Comparison of ENCODE assay signal across 8 cellular contexts in genomic region chr15:75069301-75069925, GRCh38.
DNase-seq lines count a peak whose midpoint lies in the region; ATAC-seq lines count a peak whose summit lies in the region.

No MANE protein-coding gene starts in this region.

- no peak overlapping the region for H3K4me3 Mint-ChIP-seq in effector memory CD8-positive, alpha-beta T cell

- H3K9me3 Mint-ChIP-seq in effector memory CD8-positive, alpha-beta T cell, result no peaks in the 10 kb centered on the region

- H3K27ac Mint-ChIP-seq in effector memory CD8-positive, alpha-beta T cell, result peak overlapping the region in 1 of 2 donors; percentile 54

- H3K4me1 Mint-ChIP-seq in effector memory CD8-positive, alpha-beta T cell (ENCODE audit: low read depth in 2 of 2), result peaks cover 25 to 36% of the 10 kb centered on the region in 2 donors

- H3K27me3 Mint-ChIP-seq in effector memory CD8-positive, alpha-beta T cell, result no peaks in the 10 kb centered on the region

- DNase-seq in effector memory CD8-positive, alpha-beta T cell, result no peak
- DNase-seq in stimulated activated CD4-positive, alpha-beta T cell treated with anti-CD3 and anti-CD28 coated beads, Interleukin-15, amount 100 ng/mL, for 24 hours, result no peak
- DNase-seq in DMS79 (lab: John Stamatoyannopoulos, UW), result no peak
- DNase-seq in NCI-H2107 (lab: John Stamatoyannopoulos, UW), result no peak
- DNase-seq in stimulated activated CD4-positive, alpha-beta T cell treated with anti-CD3 and anti-CD28 coated beads, Interleukin-4, amount 100 ng/mL, for 1 hour, result no peak

- peak; percentile 90 for ATAC-seq in GM18502 (IDR thresholded peaks at IDR 0.05; ENCODE audit: poor library complexity, unreplicated experiment)
- ATAC-seq in GM21367 (IDR thresholded peaks at IDR 0.05; ENCODE audit: unreplicated experiment), result peak; percentile 73
- peak; percentile 66 for ATAC-seq in HG03439 (IDR thresholded peaks at IDR 0.05; ENCODE audit: unreplicated experiment)
- peak; percentile 51 for ATAC-seq in effector memory CD8-positive, alpha-beta T cell (replicated peaks)

- H3K36me3 Mint-ChIP-seq in effector memory CD8-positive, alpha-beta T cell (ENCODE audit: insufficient read depth), result peaks cover 9% of the 10 kb centered on the region
